In genomic region chr20:3255728-3256127, GRCh38 we compare ENCODE assay signal across 22 cellular contexts. TPM values are rescaled to one million over a fixed set of nuclear protein-coding genes. Genes with fewer than 3 reads are reported as not detected.
DNase-seq lines count a peak whose midpoint lies in the region; ATAC-seq and TF ChIP-seq lines count a peak whose summit lies in the region.
"Had no signal": no experiment of that assay in that cellular context is flagged by ENCODE, and none has a peak within 500 bp of the region (broad histone marks: within the 10 kb centered on the region; RNA-seq: fewer than 3 reads in every experiment).

No MANE protein-coding gene starts in this region.

- H3K4me3 Mint-ChIP-seq in neural crest cell, result no peak overlapping the region
- H3K4me3 Mint-ChIP-seq: B cell; CD4-positive, CD25-positive, alpha-beta regulatory T cell; CD8-positive, alpha-beta T cell; GM23338; H9; HFFc6 had no signal

- H3K9me3 ChIP-seq in heart right ventricle (no peaks in the 10 kb centered on the region), HEK293 (ENCODE audit: control insufficient read depth, insufficient read depth, low read depth, low read length) (no peaks in the 10 kb centered on the region)
- H3K9me3 ChIP-seq: BLaER1, Caco-2 had no signal

- H3K9me3 Mint-ChIP-seq in neural crest cell, result no peaks in the 10 kb centered on the region
- H3K9me3 Mint-ChIP-seq: CD4-positive, CD25-positive, alpha-beta regulatory T cell; CD8-positive, alpha-beta T cell; GM23338; H9; HFFc6 had no signal

- no peak for ATAC-seq in Right ventricle myocardium superior (ENCODE audit: poor library complexity)
- no peak for ATAC-seq in heart right ventricle
- ATAC-seq in GM19452 (IDR thresholded peaks at IDR 0.05; ENCODE audit: unreplicated experiment), result no peak
- ATAC-seq: CD8-positive, alpha-beta T cell; GM12878; GM23338; HCT116 had no signal

- H3K36me3 Mint-ChIP-seq in neural crest cell (ENCODE audit: low read depth), result peaks cover 2% of the 10 kb centered on the region

- H3K27me3 ChIP-seq in heart right ventricle, result no peaks in the 10 kb centered on the region

- H3K4me1 Mint-ChIP-seq in neural crest cell, result no peaks in the 10 kb centered on the region
- H3K4me1 Mint-ChIP-seq: B cell; CD4-positive, CD25-positive, alpha-beta regulatory T cell; GM23338; H9 had no signal

- intact Hi-C loops in Right ventricle myocardium superior (cut with DNase I) (no loop called here), heart right ventricle (cut with DNase I) (no loop called here)

- POLR2A ChIA-PET in HEK293 (lab: Yijun Ruan, JAX), result no interaction called here

- H3K27me3 Mint-ChIP-seq in neural crest cell (ENCODE audit: low read depth), result peaks cover 9% of the 10 kb centered on the region
- H3K27me3 Mint-ChIP-seq: B cell; CD4-positive, CD25-positive, alpha-beta regulatory T cell had no signal

- peak overlapping the region; percentile 91 for H3K27ac Mint-ChIP-seq in neural crest cell (ENCODE audit: unreplicated experiment)
- H3K27ac Mint-ChIP-seq: B cell; CD8-positive, alpha-beta T cell; GM23338; HFFc6 had no signal

- 97% methylated on average over 5 of the region's 5 CpGs for WGBS in heart right ventricle, 2 donors

- H3K4me1 ChIP-seq in heart right ventricle, result no peaks in the 10 kb centered on the region
- H3K4me1 ChIP-seq in HEK293 (ENCODE audit: control insufficient read depth, insufficient read depth, low read length), result no peaks in the 10 kb centered on the region
- H3K4me1 ChIP-seq: BLaER1, Caco-2 had no signal

- H3K4me3 ChIP-seq in heart right ventricle, result no peak overlapping the region
- H3K4me3 ChIP-seq in HEK293 (ENCODE audit: low read depth, low read length), result no peak overlapping the region
- H3K4me3 ChIP-seq: BLaER1, GM12878, GM23338 had no signal

- CTCF ChIA-PET in HEK293 (lab: Yijun Ruan, JAX), result no interaction called here

- DNase-seq in Right ventricle myocardium superior, result peak; percentile 31
- no peak for DNase-seq in heart right ventricle
- DNase-seq in islet precursor cell, result peak; percentile 16
- no peak for DNase-seq in neural crest cell (ENCODE audit: low read depth, low spot score)
- no peak for DNase-seq in GDM1 (lab: John Stamatoyannopoulos, UW)
- no peak for DNase-seq in T-helper 9 cell
- DNase-seq: Caco-2; CD4-positive, CD25-positive, alpha-beta regulatory T cell; CD8-positive, alpha-beta T cell; DMS153; DND-41; H9; HFFc6 had no signal

- no peak overlapping the region for H3K27ac ChIP-seq in heart right ventricle
- no peak overlapping the region for H3K27ac ChIP-seq in HEK293 (ENCODE audit: extremely low read depth, low read depth, low read length)
- H3K27ac ChIP-seq: 22Rv1, BLaER1, C4-2B had no signal

- peaks cover 0 to 100% (median 59%) of the 10 kb centered on the region in 9 donors for H3K36me3 ChIP-seq in heart right ventricle
- H3K36me3 ChIP-seq in HEK293 (ENCODE audit: control insufficient read depth in 2 of 2, insufficient read depth in 1 of 2, low read length in 2 of 2), result peaks cover 3 to 22% of the 10 kb centered on the region in 2 experiments; a peak in 2 of 3 replicates

- TF ChIP-seq CTCF in heart right ventricle (IDR thresholded peaks at IDR 0.05), result no peak
- TF ChIP-seq CTCF in HEK293 (tag by site-specific recombination; IDR thresholded peaks at IDR 0.05), result no peak
- no peak for TF ChIP-seq CTCF in neural crest cell (conservative IDR thresholded peaks at IDR 0.05)

TF ChIP-seq in HEK293, 187 proteins besides CTCF, POLR2A, EP300 and RAD21:
- no peak for TF ChIP-seq ZBTB6 (tag by site-specific recombination; IDR thresholded peaks at IDR 0.05)
- TF ChIP-seq ZNF449 (tag by site-specific recombination; IDR thresholded peaks at IDR 0.05), result peak; percentile 96
- no peak for TF ChIP-seq ZNF274 (IDR thresholded peaks at IDR 0.05; ENCODE audit: low read length)
- no peak for TF ChIP-seq ZNF274 (tag by site-specific recombination; IDR thresholded peaks at IDR 0.05; ENCODE audit: borderline replicate concordance)
- TF ChIP-seq ZNF394 (tag by site-specific recombination; IDR thresholded peaks at IDR 0.05; ENCODE audit: borderline replicate concordance), result no peak
- no peak for TF ChIP-seq ZSCAN5A (tag by site-specific recombination; IDR thresholded peaks at IDR 0.05)

RNA-seq across cellular contexts. Expression of gene SLC4A11, which starts 16.7 kb away (rescaled TPM):
- total RNA-seq in Right ventricle myocardium superior (0.16 TPM), heart right ventricle (1 to 10 TPM in 1 of 10 donors, under 1 TPM in 9; 0.06 to 1.6 (median 0.45) TPM), neural crest cell (0.55 and 0.89 TPM in 2 replicates)
- under 1 TPM; 0.19 to 0.51 TPM for polyA plus RNA-seq in heart right ventricle

RNA-seq across cellular contexts. Expression of gene ITPA, which starts 46.4 kb away (rescaled TPM):
- total RNA-seq in Right ventricle myocardium superior (19.0 TPM), heart right ventricle (10 to 100 TPM; 15.8 to 26.3 (median 21.5) TPM), neural crest cell (58.7 and 67.0 TPM in 2 replicates)
- 10 to 100 TPM; 51.1 to 53.6 TPM for polyA plus RNA-seq in heart right ventricle

RNA-seq across cellular contexts. Expression of gene DDRGK1, which starts 51.2 kb away (rescaled TPM):
- total RNA-seq in Right ventricle myocardium superior (36.4 TPM), heart right ventricle (10 to 100 TPM; 25.2 to 48.4 (median 29.4) TPM), neural crest cell (56.6 and 57.2 TPM in 2 replicates)
- 10 to 100 TPM; 31.0 to 77.1 TPM for polyA plus RNA-seq in heart right ventricle

Comparison
In these comparisons a context has a peak if more than half of its experiments do, and no peak if none do; other contexts are left out.
1. DNase-seq: peak in Right ventricle myocardium superior (single experiment) and islet precursor cell (single experiment); none in heart right ventricle (0 of 2), neural crest cell (single experiment), GDM1 (single experiment) and T-helper 9 cell (single experiment).